Comparison of ENCODE assay signal across 26 cellular contexts in genomic region chr7:158700008-158700407, GRCh38.
"Had no signal": no experiment of that assay in that cellular context is flagged by ENCODE, and none has a peak within 500 bp of the region (broad histone marks: within the 10 kb centered on the region; RNA-seq: fewer than 3 reads in every experiment).

No MANE protein-coding gene starts in this region.

- H3K4me3 Mint-ChIP-seq: immature natural killer cell; mesothelial cell of epicardium; natural killer cell treated with Interleukin-12 subunit alpha and Interleukin-12 subunit beta and Interleukin-15 and Interleukin-18, amount 100 ng/mL, for 72 hours; stimulated activated memory B cell treated with anti-CD40 and anti-IgM and Interleukin-4, amounts not matched to agents 10 μg/mL and 1 μg/mL and 100 μg/mL, for 72 hours; stimulated activated naive CD8-positive, alpha-beta T cell treated with anti-CD3 and anti-CD28 coated beads, Interleukin-15, amount 100 ng/mL, for 72 hours; type B pancreatic cell had no signal

- H3K4me2 ChIP-seq: smooth muscle cell had no signal

- H3K9me3 ChIP-seq: left ventricle myocardium inferior, ovary, right atrium auricular region, right lobe of liver, tibial nerve, uterus had no signal

- H3K4me1 ChIP-seq: right lobe of liver, uterus had no signal

- FAIRE-seq: islet of Langerhans, kidney had no signal

- ATAC-seq: naive thymus-derived CD4-positive, alpha-beta T cell; natural killer cell treated with Interleukin-12 subunit alpha and Interleukin-12 subunit beta and Interleukin-15 and Interleukin-18, amount 100 ng/mL, for 72 hours; right lobe of liver; stimulated activated memory B cell treated with anti-CD40 and anti-IgM and Interleukin-4, amounts not matched to agents 10 μg/mL and 1 μg/mL and 100 μg/mL, for 72 hours; stimulated activated naive CD8-positive, alpha-beta T cell treated with anti-CD3 and anti-CD28 coated beads, Interleukin-15, amount 100 ng/mL, for 72 hours had no signal

- H3K27ac ChIP-seq: left ventricle myocardium inferior, ovary, right atrium auricular region, right lobe of liver, tibial nerve, uterus had no signal

- H3K27me3 ChIP-seq: ovary, right atrium auricular region, right lobe of liver, tibial nerve, uterus had no signal

- H3K4me3 ChIP-seq: left ventricle myocardium inferior, lung, ovary, right atrium auricular region, right lobe of liver, smooth muscle cell, tibial nerve, uterus had no signal

- H3K9me3 Mint-ChIP-seq: immature natural killer cell; mesothelial cell of epicardium; natural killer cell treated with Interleukin-12 subunit alpha and Interleukin-12 subunit beta and Interleukin-15 and Interleukin-18, amount 100 ng/mL, for 72 hours; stimulated activated naive CD8-positive, alpha-beta T cell treated with anti-CD3 and anti-CD28 coated beads, Interleukin-15, amount 100 ng/mL, for 72 hours; type B pancreatic cell had no signal

- H3K36me3 ChIP-seq: left ventricle myocardium inferior, ovary, right atrium auricular region, right lobe of liver, uterus had no signal

- H3K27me3 Mint-ChIP-seq: naive thymus-derived CD4-positive, alpha-beta T cell; natural killer cell treated with Interleukin-12 subunit alpha and Interleukin-12 subunit beta and Interleukin-15 and Interleukin-18, amount 100 ng/mL, for 72 hours; progenitor cell of endocrine pancreas; stimulated activated memory B cell treated with anti-CD40 and anti-IgM and Interleukin-4, amounts not matched to agents 10 μg/mL and 1 μg/mL and 100 μg/mL, for 72 hours; stimulated activated naive CD8-positive, alpha-beta T cell treated with anti-CD3 and anti-CD28 coated beads, Interleukin-15, amount 100 ng/mL, for 72 hours; type B pancreatic cell had no signal

- H3K27ac Mint-ChIP-seq: mesothelial cell of epicardium; natural killer cell treated with Interleukin-12 subunit alpha and Interleukin-12 subunit beta and Interleukin-15 and Interleukin-18, amount 100 ng/mL, for 72 hours; progenitor cell of endocrine pancreas; stimulated activated memory B cell treated with anti-CD40 and anti-IgM and Interleukin-4, amounts not matched to agents 10 μg/mL and 1 μg/mL and 100 μg/mL, for 72 hours; stimulated activated naive CD8-positive, alpha-beta T cell treated with anti-CD3 and anti-CD28 coated beads, Interleukin-15, amount 100 ng/mL, for 72 hours; type B pancreatic cell had no signal

- DNase-seq: hypothalamus; immature natural killer cell; kidney; left ventricle myocardium inferior; mesendoderm; naive thymus-derived CD4-positive, alpha-beta T cell; ovary; right lobe of liver; stimulated activated CD4-positive, alpha-beta T cell treated with anti-CD3 and anti-CD28 coated beads, Interleukin-1b, Interleukin-23, amount 100 ng/mL, for 48 hours; stimulated activated CD4-positive, alpha-beta T cell treated with anti-CD3 and anti-CD28 coated beads, Interleukin-2, amount 100 ng/mL, for 48 hours; stimulated activated CD4-positive, alpha-beta T cell treated with anti-CD3 and anti-CD28 coated beads, Interleukin-4, amount 100 ng/mL, for 4 hours; stimulated activated CD8-positive, alpha-beta memory T cell treated with anti-CD3 and anti-CD28 coated beads, Interleukin-4, amount 100 ng/mL, for 48 hours; stimulated activated naive CD4-positive, alpha-beta T cell treated with Interleukin-2 at 50 U/mL for 16 hours; stimulated activated naive CD8-positive, alpha-beta T cell treated with anti-CD3 and anti-CD28 coated beads, Interleukin-15, amount 100 ng/mL, for 72 hours; substantia nigra; uterus had no signal
